ENCODE assay signal across 1 cellular context in the genomic region with DNA sequence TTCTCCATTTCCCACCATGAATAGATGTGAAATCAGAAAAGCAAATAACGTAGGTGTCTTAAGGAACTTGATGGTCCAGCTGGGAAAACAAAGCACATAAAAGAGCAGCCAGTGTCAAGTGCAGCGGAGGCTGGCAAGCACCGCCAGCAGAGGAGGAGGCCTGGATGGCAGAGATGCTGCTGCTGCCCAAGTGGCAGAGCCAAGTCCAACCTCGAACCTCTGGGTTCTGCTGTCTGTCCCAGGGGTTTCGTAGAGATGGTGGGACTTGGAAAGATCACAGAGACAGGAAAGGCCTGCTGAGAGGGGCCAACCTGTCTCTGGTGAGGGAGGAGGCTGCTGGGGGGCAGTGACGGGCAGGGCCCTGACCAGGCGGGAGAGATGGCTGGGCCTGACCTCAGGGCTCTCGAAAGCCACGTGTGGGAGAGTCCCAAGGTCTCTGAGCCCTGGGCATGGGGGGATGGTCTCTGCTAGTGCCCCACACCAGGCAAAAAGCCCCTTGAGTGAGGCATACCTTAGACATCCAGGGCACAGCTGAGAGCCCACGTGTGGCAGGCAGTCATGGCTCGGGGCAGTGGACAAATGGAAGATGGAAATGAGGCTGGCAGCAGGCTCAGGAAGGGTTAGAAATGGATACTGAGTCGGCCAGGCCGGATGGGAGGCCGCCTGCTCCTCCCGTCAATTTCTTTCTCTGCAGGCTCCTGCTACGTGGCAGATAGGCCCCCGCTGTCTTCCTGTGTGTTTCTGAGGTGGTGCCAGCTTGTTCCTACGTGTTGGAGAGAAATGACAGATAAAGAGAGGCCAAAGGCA.
TF ChIP-seq lines count a peak whose summit lies in the region.

No MANE protein-coding gene starts in this region.

TF ChIP-seq in HepG2, 621 proteins besides CTCF, POLR2A, EP300 and RAD21 (continued from another document):
- TF ChIP-seq, protein P1, sequence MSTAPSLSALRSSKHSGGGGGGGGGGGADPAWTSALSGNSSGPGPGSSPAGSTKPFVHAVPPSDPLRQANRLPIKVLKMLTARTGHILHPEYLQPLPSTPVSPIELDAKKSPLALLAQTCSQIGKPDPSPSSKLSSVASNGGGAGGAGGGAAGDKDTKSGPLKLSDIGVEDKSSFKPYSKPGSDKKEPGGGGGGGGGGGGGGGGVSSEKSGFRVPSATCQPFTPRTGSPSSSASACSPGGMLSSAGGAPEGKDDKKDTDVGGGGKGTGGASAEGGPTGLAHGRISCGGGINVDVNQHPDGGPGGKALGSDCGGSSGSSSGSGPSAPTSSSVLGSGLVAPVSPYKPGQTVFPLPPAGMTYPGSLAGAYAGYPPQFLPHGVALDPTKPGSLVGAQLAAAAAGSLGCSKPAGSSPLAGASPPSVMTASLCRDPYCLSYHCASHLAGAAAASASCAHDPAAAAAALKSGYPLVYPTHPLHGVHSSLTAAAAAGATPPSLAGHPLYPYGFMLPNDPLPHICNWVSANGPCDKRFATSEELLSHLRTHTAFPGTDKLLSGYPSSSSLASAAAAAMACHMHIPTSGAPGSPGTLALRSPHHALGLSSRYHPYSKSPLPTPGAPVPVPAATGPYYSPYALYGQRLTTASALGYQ (CRISPR knock-in tag; IDR thresholded peaks at IDR 0.05), result no peak
- TF ChIP-seq, protein P2, sequence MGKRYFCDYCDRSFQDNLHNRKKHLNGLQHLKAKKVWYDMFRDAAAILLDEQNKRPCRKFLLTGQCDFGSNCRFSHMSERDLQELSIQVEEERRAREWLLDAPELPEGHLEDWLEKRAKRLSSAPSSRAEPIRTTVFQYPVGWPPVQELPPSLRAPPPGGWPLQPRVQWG (CRISPR knock-in tag; IDR thresholded peaks at IDR 0.05; ENCODE audit: borderline replicate concordance, low read depth), result no peak
- TF ChIP-seq, protein P3, sequence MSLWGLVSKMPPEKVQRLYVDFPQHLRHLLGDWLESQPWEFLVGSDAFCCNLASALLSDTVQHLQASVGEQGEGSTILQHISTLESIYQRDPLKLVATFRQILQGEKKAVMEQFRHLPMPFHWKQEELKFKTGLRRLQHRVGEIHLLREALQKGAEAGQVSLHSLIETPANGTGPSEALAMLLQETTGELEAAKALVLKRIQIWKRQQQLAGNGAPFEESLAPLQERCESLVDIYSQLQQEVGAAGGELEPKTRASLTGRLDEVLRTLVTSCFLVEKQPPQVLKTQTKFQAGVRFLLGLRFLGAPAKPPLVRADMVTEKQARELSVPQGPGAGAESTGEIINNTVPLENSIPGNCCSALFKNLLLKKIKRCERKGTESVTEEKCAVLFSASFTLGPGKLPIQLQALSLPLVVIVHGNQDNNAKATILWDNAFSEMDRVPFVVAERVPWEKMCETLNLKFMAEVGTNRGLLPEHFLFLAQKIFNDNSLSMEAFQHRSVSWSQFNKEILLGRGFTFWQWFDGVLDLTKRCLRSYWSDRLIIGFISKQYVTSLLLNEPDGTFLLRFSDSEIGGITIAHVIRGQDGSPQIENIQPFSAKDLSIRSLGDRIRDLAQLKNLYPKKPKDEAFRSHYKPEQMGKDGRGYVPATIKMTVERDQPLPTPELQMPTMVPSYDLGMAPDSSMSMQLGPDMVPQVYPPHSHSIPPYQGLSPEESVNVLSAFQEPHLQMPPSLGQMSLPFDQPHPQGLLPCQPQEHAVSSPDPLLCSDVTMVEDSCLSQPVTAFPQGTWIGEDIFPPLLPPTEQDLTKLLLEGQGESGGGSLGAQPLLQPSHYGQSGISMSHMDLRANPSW (CRISPR knock-in tag; IDR thresholded peaks at IDR 0.05; ENCODE audit: borderline replicate concordance), result no peak
- no peak for TF ChIP-seq NR2C2 (CRISPR knock-in tag; IDR thresholded peaks at IDR 0.05; ENCODE audit: borderline replicate concordance)
- TF ChIP-seq, protein P4, sequence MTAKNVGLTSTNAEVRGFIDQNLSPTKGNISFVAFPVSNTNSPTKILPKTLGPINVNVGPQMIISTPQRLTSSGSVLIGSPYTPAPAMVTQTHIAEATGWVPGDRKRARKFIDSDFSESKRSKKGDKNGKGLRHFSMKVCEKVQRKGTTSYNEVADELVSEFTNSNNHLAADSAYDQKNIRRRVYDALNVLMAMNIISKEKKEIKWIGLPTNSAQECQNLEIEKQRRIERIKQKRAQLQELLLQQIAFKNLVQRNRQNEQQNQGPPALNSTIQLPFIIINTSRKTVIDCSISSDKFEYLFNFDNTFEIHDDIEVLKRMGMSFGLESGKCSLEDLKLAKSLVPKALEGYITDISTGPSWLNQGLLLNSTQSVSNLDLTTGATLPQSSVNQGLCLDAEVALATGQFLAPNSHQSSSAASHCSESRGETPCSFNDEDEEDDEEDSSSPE (CRISPR knock-in tag; IDR thresholded peaks at IDR 0.05), result no peak
- no peak for TF ChIP-seq ZNF124 (CRISPR knock-in tag; IDR thresholded peaks at IDR 0.05)
- no peak for TF ChIP-seq TMF1 (CRISPR knock-in tag; IDR thresholded peaks at IDR 0.05; ENCODE audit: low read depth)
- TF ChIP-seq RARA (CRISPR knock-in tag; IDR thresholded peaks at IDR 0.05), result no peak
- no peak for TF ChIP-seq SAFB2 (CRISPR knock-in tag; IDR thresholded peaks at IDR 0.05; ENCODE audit: borderline replicate concordance, low read depth)
- no peak for TF ChIP-seq MEIS2 (CRISPR knock-in tag; IDR thresholded peaks at IDR 0.05)
